ENCODE assay signal across 1 cellular context in genomic region chr2:152406836-152407161, GRCh38.
TF ChIP-seq lines count a peak whose summit lies in the region.

No MANE protein-coding gene starts in this region.

TF ChIP-seq in HCT116, 20 proteins besides CTCF, POLR2A, EP300 and RAD21 (continued from another document):
- TF ChIP-seq SP1 (IDR thresholded peaks at IDR 0.05; ENCODE audit: low read depth): no peak
- TF ChIP-seq EGR1 (IDR thresholded peaks at IDR 0.05; ENCODE audit: low read depth): no peak
- no peak for TF ChIP-seq EZH2phosphoT487 (IDR thresholded peaks at IDR 0.05; ENCODE audit: borderline replicate concordance)
- no peak for TF ChIP-seq ZFX (IDR thresholded peaks at IDR 0.05)
- TF ChIP-seq CBX3 (IDR thresholded peaks at IDR 0.05; ENCODE audit: low read depth): no peak
- no peak for TF ChIP-seq POLR2AphosphoS5 (IDR thresholded peaks at IDR 0.05; ENCODE audit: low read depth, low read length)
